8 cellular contexts compared by ENCODE assay signal in genomic region chr1:156677616-156678596, GRCh38. TPM values are rescaled to one million over a fixed set of nuclear protein-coding genes. Genes with fewer than 3 reads are reported as not detected.
A peak's percentile ranks its signal among the peaks of the same experiment; 100 is the strongest.
DNase-seq lines count a peak whose midpoint lies in the region; ATAC-seq and TF ChIP-seq lines count a peak whose summit lies in the region.

No MANE protein-coding gene starts in this region.

- H3K4me3 ChIP-seq in HCT116 (replicated peaks in 1 of 2; ENCODE audit: low read depth in 1 of 2, low read length in 2 of 2), result peak overlapping the region; percentile 39 to 53
- H3K4me3 ChIP-seq in cardiac muscle cell, result peak overlapping the region; percentile 67
- H3K4me3 ChIP-seq in ovary, result peak overlapping the region; percentile 37

- peaks cover 53% of the 10 kb centered on the region for H3K27me3 Mint-ChIP-seq in activated naive CD8-positive, alpha-beta T cell treated with anti-CD3 and anti-CD28 coated beads, Interleukin-2, amount 50 U/mL, for 24 hours

- POLR2A ChIA-PET in HCT116 (lab: Charles Lee), result interaction anchor here (1.1 to 2.8 kb wide), 3 partner anchors 10 to 17 kb away, joined by 4 to 33 read pairs (median 5); no protein-coding TSS in a partner anchor

- TF ChIP-seq RAD21 in HCT116 (IDR thresholded peaks at IDR 0.05; ENCODE audit: low read depth), result peak; percentile 99

- no TSS peak for BruUV-seq in HCT116 (replicated peaks; lab: Mats Ljungman, UMichigan)

- TF ChIP-seq EP300 in ovary (IDR thresholded peaks at IDR 0.05), result no peak

- no peaks in the 10 kb centered on the region for H3K9me2 ChIP-seq in HCT116 (ENCODE audit: insufficient read depth)

- H3K27ac ChIP-seq in HCT116 (ENCODE audit: low read depth, low read length) (peak overlapping the region; percentile 36; the same call in 1 of the 2 replicates), cardiac muscle cell (peak overlapping the region; percentile 84), ovary (no peak overlapping the region)

- peak; percentile 88 to 98 (median 95) for TF ChIP-seq CTCF in HCT116 (IDR thresholded peaks at IDR 0.05 in 2 of 3, conservative IDR thresholded peaks at IDR 0.05 in 1 of 3; ENCODE audit: borderline replicate concordance in 1 of 3, insufficient read depth in 1 of 3, low read depth in 2 of 3, low read length in 2 of 3)
- TF ChIP-seq CTCF in cardiac muscle cell (IDR thresholded peaks at IDR 0.05; ENCODE audit: low read depth, low read length), result peak; percentile 90
- peak; percentile 40 to 90 (median 79) for TF ChIP-seq CTCF in ovary (IDR thresholded peaks at IDR 0.05)

- no peak overlapping the region for H3K4me3 Mint-ChIP-seq in activated naive CD8-positive, alpha-beta T cell treated with anti-CD3 and anti-CD28 coated beads, Interleukin-2, amount 50 U/mL, for 24 hours

- peak overlapping the region; percentile 56 for H3K9ac ChIP-seq in HCT116 (ENCODE audit: low read length)

- peak overlapping the region; percentile 89 for H3K4me2 ChIP-seq in HCT116 (ENCODE audit: low read length)

- ATAC-seq in HCT116, result peak; percentile 71
- no peak for ATAC-seq in activated naive CD8-positive, alpha-beta T cell treated with anti-CD3 and anti-CD28 coated beads, Interleukin-2, amount 50 U/mL, for 24 hours
- ATAC-seq in HG03342 (IDR thresholded peaks at IDR 0.05; ENCODE audit: unreplicated experiment), result no peak
- no peak for ATAC-seq in HG03025 (IDR thresholded peaks at IDR 0.05; ENCODE audit: low FRiP score, unreplicated experiment)

- DNase-seq in COR-L47 (lab: John Stamatoyannopoulos, UW) (peak; percentile 62), HCT116 (ENCODE audit: low read depth, low spot score) (no peak), NCI-H526 (lab: John Stamatoyannopoulos, UW) (peak; percentile 75 to 93), cardiac muscle cell (ENCODE audit: low read depth in 1 of 2, low spot score in 1 of 2) (peak; percentile 88 to 89), ovary (peak; percentile 54 to 74 (median 65))
- DNase-seq in activated naive CD8-positive, alpha-beta T cell treated with anti-CD3 and anti-CD28 coated beads, Interleukin-2, amount 50 U/mL, for 24 hours, result peak; percentile 41

- H4K20me1 ChIP-seq in HCT116 (ENCODE audit: insufficient read depth), result no peaks in the 10 kb centered on the region

- peaks cover 3% of the 10 kb centered on the region for H3K4me1 Mint-ChIP-seq in activated naive CD8-positive, alpha-beta T cell treated with anti-CD3 and anti-CD28 coated beads, Interleukin-2, amount 50 U/mL, for 24 hours

- H3K36me3 ChIP-seq in HCT116 (ENCODE audit: control insufficient read depth in 1 of 2, insufficient read depth in 2 of 2, low read length in 2 of 2) (no peaks in the 10 kb centered on the region), cardiac muscle cell (peaks cover 6% of the 10 kb centered on the region), ovary (no peaks in the 10 kb centered on the region)

- no peaks in the 10 kb centered on the region for H3K9me3 Mint-ChIP-seq in activated naive CD8-positive, alpha-beta T cell treated with anti-CD3 and anti-CD28 coated beads, Interleukin-2, amount 50 U/mL, for 24 hours

- peaks cover 14 to 32% of the 10 kb centered on the region in 2 experiments for H3K4me1 ChIP-seq in HCT116 (ENCODE audit: control insufficient read depth in 1 of 2, insufficient read depth in 2 of 2, low read length in 2 of 2)
- peaks cover 27% of the 10 kb centered on the region for H3K4me1 ChIP-seq in cardiac muscle cell (ENCODE audit: low read depth)
- H3K4me1 ChIP-seq in ovary (ENCODE audit: insufficient read depth), result no peaks in the 10 kb centered on the region

- H3K9me3 ChIP-seq in HCT116 (ENCODE audit: control insufficient read depth in 1 of 2, insufficient read depth in 1 of 2, low read depth in 1 of 2, low read length in 2 of 2) (no peaks in the 10 kb centered on the region), cardiac muscle cell (ENCODE audit: low read depth) (no peaks in the 10 kb centered on the region), ovary (no peaks in the 10 kb centered on the region)

- no peaks in the 10 kb centered on the region for H3K36me3 Mint-ChIP-seq in activated naive CD8-positive, alpha-beta T cell treated with anti-CD3 and anti-CD28 coated beads, Interleukin-2, amount 50 U/mL, for 24 hours (ENCODE audit: low read depth)

- H3K79me2 ChIP-seq in HCT116 (ENCODE audit: insufficient read depth, low read length), result no peaks in the 10 kb centered on the region

- H3K27me3 ChIP-seq in HCT116 (ENCODE audit: insufficient read depth, low read length), result no peaks in the 10 kb centered on the region
- H3K27me3 ChIP-seq in cardiac muscle cell, result no peaks in the 10 kb centered on the region
- peaks cover 3% of the 10 kb centered on the region for H3K27me3 ChIP-seq in ovary

- TF ChIP-seq POLR2A in HCT116 (IDR thresholded peaks at IDR 0.05; ENCODE audit: borderline replicate concordance, extremely low read depth, insufficient read depth, insufficient read length), result no peak
- TF ChIP-seq POLR2A in ovary (IDR thresholded peaks at IDR 0.05), result no peak

- peak overlapping the region; percentile 65 for H2AFZ ChIP-seq in HCT116 (ENCODE audit: low read depth, low read length, poor library complexity, severe bottlenecking)

- no peak overlapping the region for H3K27ac Mint-ChIP-seq in activated naive CD8-positive, alpha-beta T cell treated with anti-CD3 and anti-CD28 coated beads, Interleukin-2, amount 50 U/mL, for 24 hours

- RAD21 ChIA-PET in HCT116 (lab: Charles Lee; ENCODE audit: low non-redundant PET in 1 of 2, low total read pairs in 2 of 2, uncharacterized antibody in 2 of 2, unreplicated experiment in 2 of 2), result interaction anchor here in 1 of 2 experiments (0.9 to 1.5 kb wide), 3 partner anchors 17 to 182 kb away, joined by 3 to 4 read pairs (median 3); no protein-coding TSS in a partner anchor

- intact Hi-C loops in HCT116 (cut with micrococcal nuclease) (loop anchor here (1.0 kb wide), 2 partner anchors 18 to 52 kb away; no protein-coding TSS in a partner anchor), ovary (cut with DNase I) (no loop called here)

- CTCF ChIA-PET in HCT116 (lab: Charles Lee), result interaction anchor here (0.7 to 3.8 kb wide), 12 partner anchors 10 to 183 kb away, joined by 3 to 27 read pairs (median 5); partner anchors contain the start of genes CRABP2, HAPLN2 and NTRK1

- WGBS in ovary, 3 donors, result 1% methylated on average over 22 of the region's 22 CpGs

TF ChIP-seq in HCT116, 20 proteins besides CTCF, POLR2A, EP300 and RAD21 (continues in another document):
- TF ChIP-seq CBX3 (IDR thresholded peaks at IDR 0.05; ENCODE audit: low read depth) (no peak), EGR1 (IDR thresholded peaks at IDR 0.05; ENCODE audit: low read depth) (no peak), YY1 (IDR thresholded peaks at IDR 0.05; ENCODE audit: extremely low read depth, insufficient replicate concordance, low read depth, low read length) (no peak), ELF1 (IDR thresholded peaks at IDR 0.05; ENCODE audit: borderline replicate concordance, low read depth) (no peak), TCF7L2 (IDR thresholded peaks at IDR 0.05; ENCODE audit: borderline replicate concordance, extremely low read depth, insufficient read depth, insufficient read length) (no peak), SIN3A (IDR thresholded peaks at IDR 0.05; ENCODE audit: low read depth) (no peak), POLR2AphosphoS5 (IDR thresholded peaks at IDR 0.05; ENCODE audit: low read depth, low read length) (no peak), ZNF274 (IDR thresholded peaks at IDR 0.05; ENCODE audit: low read depth, low read length) (no peak)

RNA-seq across cellular contexts. Expression of gene NES, which starts 0.7 kb away (rescaled TPM):
- total RNA-seq in HCT116 (2021; ENCODE audit: unreplicated experiment), result 8.4 TPM
- 3.6 and 5.2 TPM in 2 replicates for polyA plus RNA-seq in HCT116 (2012)
- 302 and 391 TPM in 2 replicates for total RNA-seq in cardiac muscle cell
- polyA plus RNA-seq in cardiac muscle cell, result 86.5 and 89.3 TPM in 2 replicates
- 10 to 100 TPM in 3 of 7 donors, 1 to 10 TPM in 4; 3.5 to 32.9 (median 9.8) TPM for total RNA-seq in ovary
- polyA plus RNA-seq in ovary, result 10 to 100 TPM; 13.5 to 31.7 TPM

RNA-seq across cellular contexts. Expression of gene CRABP2, which starts 27.5 kb away (rescaled TPM):
- total RNA-seq in HCT116 (2021; ENCODE audit: unreplicated experiment) (209 TPM), cardiac muscle cell (556 and 900 TPM in 2 replicates), ovary (10 to 100 TPM in 3 of 7 donors, 1 to 10 TPM in 4; 1.8 to 31.5 (median 5.5) TPM)
- 360 and 403 TPM in 2 replicates for polyA plus RNA-seq in HCT116 (2012)
- polyA plus RNA-seq in cardiac muscle cell (824 and 1,249 TPM in 2 replicates), ovary (10 to 100 TPM in 1 of 2 donors, 1 to 10 TPM in 1; 1.4 to 22.9 TPM)

RNA-seq across cellular contexts. Expression of gene BCAN, which starts 36.0 kb away (rescaled TPM):
- total RNA-seq in HCT116 (2021; ENCODE audit: unreplicated experiment), result not detected
- 0.23 and 0.26 TPM in 2 replicates for polyA plus RNA-seq in HCT116 (2012)
- 0.86 and 1.2 TPM in 2 replicates for total RNA-seq in cardiac muscle cell
- polyA plus RNA-seq in cardiac muscle cell, result 0.23 and 0.39 TPM in 2 replicates
- 1 to 10 TPM in 2 of 7 donors, under 1 TPM in 2, not detected in 3; 0.20 to 2.2 (median 1.0) TPM for total RNA-seq in ovary
- under 1 TPM; 0.11 to 0.43 TPM for polyA plus RNA-seq in ovary

RNA-seq across cellular contexts. Expression of gene METTL25B, which starts 50.4 kb away (rescaled TPM):
- total RNA-seq in HCT116 (2021; ENCODE audit: unreplicated experiment), result 36.5 TPM
- 32.6 and 39.7 TPM in 2 replicates for polyA plus RNA-seq in HCT116 (2012)
- total RNA-seq in cardiac muscle cell, result 22.8 and 25.4 TPM in 2 replicates
- polyA plus RNA-seq in cardiac muscle cell, result 19.5 and 20.9 TPM in 2 replicates
- total RNA-seq in ovary, result 10 to 100 TPM; 22.4 to 39.6 (median 33.2) TPM
- 10 to 100 TPM; 18.1 to 33.2 TPM for polyA plus RNA-seq in ovary

RNA-seq across cellular contexts. Expression of gene ISG20L2, which starts 50.7 kb away (rescaled TPM):
- total RNA-seq in HCT116 (2021; ENCODE audit: unreplicated experiment), result 41.7 TPM
- polyA plus RNA-seq in HCT116 (2012), result 19.9 and 23.3 TPM in 2 replicates
- total RNA-seq in cardiac muscle cell, result 22.6 and 27.3 TPM in 2 replicates
- 25.1 and 31.3 TPM in 2 replicates for polyA plus RNA-seq in cardiac muscle cell
- total RNA-seq in ovary, result 10 to 100 TPM; 11.7 to 33.8 (median 26.1) TPM
- polyA plus RNA-seq in ovary, result 10 to 100 TPM; 13.6 to 58.7 TPM

Comparison
In these comparisons a context has a peak if more than half of its experiments do, and no peak if none do; other contexts are left out.
1. H3K27ac ChIP-seq: peak in HCT116 (single experiment) and cardiac muscle cell (single experiment); none in ovary (0 of 2).
2. Peak in every context shown above with its lines, with median percentiles within 50 percentile points of each other: H3K4me3 ChIP-seq and CTCF ChIP-seq.